ENCODE assay signal across 1 cellular context in the genomic region with DNA sequence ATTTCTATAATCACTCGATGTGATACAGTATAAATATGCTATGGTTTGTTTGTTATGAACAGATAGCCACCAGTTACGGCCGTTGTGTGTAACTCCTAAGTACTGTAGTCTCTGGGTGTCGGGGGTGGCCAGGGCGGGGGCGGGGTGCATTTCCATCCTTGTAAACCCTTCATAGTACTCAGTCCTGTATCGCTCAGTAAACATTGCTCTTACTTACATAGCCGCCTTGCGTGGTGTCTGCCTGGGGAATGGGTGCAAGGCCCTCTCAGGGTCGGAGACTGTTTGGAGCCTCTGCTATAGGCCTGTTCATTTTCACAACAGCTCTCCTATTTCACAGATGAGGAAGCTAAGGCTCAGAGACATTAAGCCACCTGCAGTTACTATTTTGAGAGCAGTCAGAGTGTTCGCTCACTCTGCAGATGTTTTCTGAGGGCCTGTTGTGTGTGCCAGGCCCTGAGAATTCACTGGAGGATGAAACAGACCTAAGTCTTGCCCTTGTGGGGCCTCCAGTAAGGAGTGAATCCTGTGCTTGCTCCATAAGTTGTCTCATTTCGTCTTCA.
TF ChIP-seq lines count a peak whose summit lies in the region.

No MANE protein-coding gene starts in this region.

TF ChIP-seq in HEK293T, 16 proteins besides CTCF, POLR2A, EP300 and RAD21 (continued from another document):
- TF ChIP-seq PKNOX1 (IDR thresholded peaks at IDR 0.05) (no peak), ELF4 (IDR thresholded peaks at IDR 0.05) (no peak)
TF ChIP-seq in HEK293T: peak in this region for 0.
